8 cellular contexts compared by ENCODE assay signal in the genomic region with DNA sequence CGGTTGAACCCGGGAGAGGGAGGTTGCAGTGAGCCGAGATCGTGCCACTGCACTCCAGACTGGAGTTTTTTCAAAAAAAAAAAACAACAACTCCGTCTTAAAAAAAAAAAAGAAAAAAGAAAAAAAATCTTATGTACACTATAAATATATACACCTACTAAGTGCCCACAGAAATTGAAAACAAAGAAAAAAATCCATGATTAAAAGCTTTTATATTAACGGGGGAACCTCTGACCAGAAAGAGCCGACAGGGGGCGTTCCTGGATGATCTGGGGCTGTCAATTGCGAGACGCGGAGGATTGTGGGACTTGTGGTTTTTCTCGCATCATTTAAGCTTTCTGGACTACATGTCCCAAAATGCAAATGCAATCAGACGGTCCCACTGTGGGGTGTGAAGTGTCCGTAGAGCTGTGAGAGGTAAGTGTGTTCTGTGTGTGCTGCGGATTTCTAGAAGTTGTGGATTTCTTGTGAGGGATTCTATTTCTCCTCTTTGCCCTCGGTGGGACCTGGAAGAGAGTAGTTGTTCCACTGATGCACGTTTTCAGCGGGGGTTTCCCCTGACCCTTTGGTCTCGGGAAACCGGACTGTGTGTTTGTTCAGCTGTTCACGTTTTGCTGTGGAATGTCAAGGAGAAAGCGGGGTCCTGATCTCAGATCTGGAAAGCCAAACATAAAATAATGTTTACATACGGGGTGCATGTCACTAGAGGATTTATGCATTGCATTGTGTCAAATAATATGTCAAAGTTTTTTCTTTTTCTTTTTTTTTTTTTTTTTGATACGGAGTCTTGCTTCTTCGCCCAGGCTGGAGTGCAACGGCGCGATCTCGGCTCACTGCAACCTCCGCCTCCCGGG. TPM values are rescaled to one million over a fixed set of nuclear protein-coding genes. Genes with fewer than 3 reads are reported as not detected.
DNase-seq lines count a peak whose midpoint lies in the region; ATAC-seq, FAIRE-seq and TF ChIP-seq lines count a peak whose summit lies in the region.

Gene SIRT4 (plus strand): TSS at position 360 of the 854 bp plus-strand sequence. CDS start 1,241 bp downstream, outside the sequence.

- H3K9me3 ChIP-seq in Caco-2 (no peaks in the 10 kb centered on the region), endothelial cell of umbilical vein (replicated peaks; ENCODE audit: control insufficient read depth, insufficient read depth, low read length) (no peaks in the 10 kb centered on the region)

- no peaks in the 10 kb centered on the region for H3K36me3 ChIP-seq in Caco-2 (ENCODE audit: control insufficient read depth, insufficient read depth, low read length)
- H3K36me3 ChIP-seq in endothelial cell of umbilical vein (ENCODE audit: control insufficient read depth in 2 of 2, extremely low read depth in 1 of 2, insufficient read depth in 2 of 2, low read length in 2 of 2), result no peaks in the 10 kb centered on the region

- H3K36me3 Mint-ChIP-seq in Caco-2 (ENCODE audit: insufficient read depth, unreplicated experiment), result peaks cover 23% of the 10 kb centered on the region

- H3K27ac Mint-ChIP-seq in Caco-2 (ENCODE audit: unreplicated experiment), result peak within 1 kb of the TSS; percentile 93

- peak within 1 kb of the TSS; percentile 78 for H3K4me2 ChIP-seq in endothelial cell of umbilical vein (ENCODE audit: insufficient read depth, low read length)

- H3K9ac ChIP-seq in endothelial cell of umbilical vein (replicated peaks; ENCODE audit: extremely low read depth, insufficient read depth, low read length), result peak within 1 kb of the TSS; percentile 76

- dilution Hi-C loops in endothelial cell of umbilical vein (cut with MboI; ENCODE audit: extremely low pct_ligation_motif_present, low sequenced_read_pairs), result no loop called here

- BruUV-seq in Caco-2 (replicated peaks; lab: Mats Ljungman, UMichigan), result TSS peak; percentile 89
- BruUV-seq in endothelial cell of umbilical vein (replicated peaks; lab: Mats Ljungman, UMichigan), result no TSS peak

- no peaks in the 10 kb centered on the region for H3K4me1 Mint-ChIP-seq in Caco-2 (ENCODE audit: low read depth, unreplicated experiment)

- ATAC-seq in GM21367 (IDR thresholded peaks at IDR 0.05; ENCODE audit: unreplicated experiment), result peak; percentile 93

- CTCF ChIA-PET in Caco-2 (lab: Charles Lee), result interaction anchor here (0.7 to 1.9 kb wide), 22 partner anchors 8 to 585 kb away, joined by 3 to 27 read pairs (median 6); partner anchors contain the start of genes DYNLL1, PXN, RNU4-1 and RNU4-2
- CTCF ChIA-PET in endothelial cell of umbilical vein (lab: Charles Lee), result interaction anchor here (0.7 to 2.8 kb wide), 26 partner anchors 8 to 161 kb away, joined by 3 to 72 read pairs (median 5); partner anchors contain the start of genes PLA2G1B, PXN, RNU4-1 and RNU4-2

- H3K4me3 ChIP-seq in Caco-2 (ENCODE audit: low read depth, low read length) (peak within 1 kb of the TSS; percentile 70), endothelial cell of umbilical vein (replicated peaks in 1 of 3; ENCODE audit: insufficient read depth in 1 of 3, low read depth in 1 of 3, low read length in 3 of 3) (peak within 1 kb of the TSS; percentile 16 to 62 (median 27))

- H3K27me3 Mint-ChIP-seq in Caco-2 (ENCODE audit: insufficient read depth, unreplicated experiment), result no peaks in the 10 kb centered on the region

- H3K27me3 ChIP-seq in Caco-2 (replicated peaks; ENCODE audit: control insufficient read depth, insufficient read depth, low read length) (no peaks in the 10 kb centered on the region), endothelial cell of umbilical vein (ENCODE audit: control insufficient read depth in 2 of 2, insufficient read depth in 2 of 2, low read length in 2 of 2) (no peaks in the 10 kb centered on the region)

- H3K9me3 Mint-ChIP-seq in Caco-2 (ENCODE audit: unreplicated experiment), result no peaks in the 10 kb centered on the region

- peak; percentile 33 for TF ChIP-seq POLR2A in endothelial cell of umbilical vein (IDR thresholded peaks at IDR 0.05; ENCODE audit: low read depth, low read length)

- H3K4me3 Mint-ChIP-seq in Caco-2 (ENCODE audit: unreplicated experiment), result peak within 1 kb of the TSS; percentile 91

- intact Hi-C loops in Caco-2 (cut with micrococcal nuclease; ENCODE audit: unreplicated experiment) (loop anchor here (1.0 kb wide), 3 partner anchors 9 to 19 kb away; partner anchors contain the start of gene RNU4-1), endothelial cell of umbilical vein (cut with micrococcal nuclease) (loop anchor here (1.0 kb wide), 3 partner anchors 9 to 23 kb away; partner anchors contain the start of gene RNU4-1)

- H3K27ac ChIP-seq in endothelial cell of umbilical vein (ENCODE audit: insufficient read depth, low read depth, low read length), result peak within 1 kb of the TSS; percentile 77

- no peaks in the 10 kb centered on the region for H3K79me2 ChIP-seq in endothelial cell of umbilical vein (ENCODE audit: control insufficient read depth, insufficient read depth, low read length)

- FAIRE-seq in HTR-8/SVneo (lab: Jason Lieb, UNC), result peak; percentile 90
- peak; percentile 99 for FAIRE-seq in endothelial cell of umbilical vein (lab: Jason Lieb, UNC)

- H4K20me1 ChIP-seq in endothelial cell of umbilical vein (replicated peaks; ENCODE audit: control insufficient read depth, extremely low read depth, insufficient read depth, low read length), result no peaks in the 10 kb centered on the region

- TF ChIP-seq CTCF in Caco-2 (IDR thresholded peaks at IDR 0.05; ENCODE audit: insufficient read depth in 1 of 2, low read depth in 1 of 2, low read length in 1 of 2, severe bottlenecking in 1 of 2, unreplicated experiment in 1 of 2), result peak; percentile 84 to 86
- peak; percentile 66 to 89 for TF ChIP-seq CTCF in endothelial cell of umbilical vein (IDR thresholded peaks at IDR 0.05; ENCODE audit: extremely low read depth in 1 of 2, insufficient read depth in 1 of 2, low read depth in 1 of 2, low read length in 2 of 2)

- no peaks in the 10 kb centered on the region for H3K9me1 ChIP-seq in endothelial cell of umbilical vein (replicated peaks; ENCODE audit: control insufficient read depth, extremely low read depth, insufficient read depth, low read length)

- DNase-seq in Caco-2, result peak; percentile 89
- DNase-seq in HTR-8/SVneo (ENCODE audit: insufficient read length, low spot score), result peak; percentile 96
- peak; percentile 94 for DNase-seq in NOMO-1 treated with DMSO at 0.1 percent for 48 hours (lab: John Stamatoyannopoulos, UW; ENCODE audit: unreplicated experiment)
- peak; percentile 71 for DNase-seq in activated CD8-positive, alpha-beta memory T cell treated with anti-CD3 and anti-CD28 coated beads, Interleukin-2, amount 50 U/mL, for 1 hour (ENCODE audit: extremely low read depth)
- peak; percentile 98 for DNase-seq in endothelial cell of umbilical vein (ENCODE audit: low read depth, low spot score)
- DNase-seq in middle frontal gyrus (ENCODE audit: extremely low spot score, low spot score), result peak; percentile 89
- peak; percentile 76 to 79 for DNase-seq in stimulated activated CD8-positive, alpha-beta memory T cell treated with anti-CD3 and anti-CD28 coated beads, Interleukin-2, amount 100 ng/mL, for 48 hours (ENCODE audit: low read depth in 2 of 2)

- H2AFZ ChIP-seq in endothelial cell of umbilical vein (ENCODE audit: low read depth, low read length), result peak within 1 kb of the TSS; percentile 79

- H3K4me1 ChIP-seq in Caco-2 (peaks cover 5% of the 10 kb centered on the region; the same call in 1 of the 2 replicates), endothelial cell of umbilical vein (ENCODE audit: control insufficient read depth, extremely low read depth, insufficient read depth, low read length) (no peaks in the 10 kb centered on the region)

- POLR2A ChIA-PET in Caco-2 (lab: Charles Lee) (interaction anchor here (0.6 to 2.1 kb wide), 6 partner anchors 10 to 185 kb away, joined by 3 to 68 read pairs (median 9); partner anchors contain the start of genes RNU4-1, RNU4-2 and RPLP0), endothelial cell of umbilical vein (lab: Charles Lee) (interaction anchor here (0.7 to 3.1 kb wide), 6 partner anchors 10 to 101 kb away, joined by 5 to 91 read pairs (median 6); partner anchors contain the start of genes RNU4-1, RNU4-2 and RPLP0)

TF ChIP-seq in endothelial cell of umbilical vein, 7 proteins besides CTCF, POLR2A, EP300 and RAD21:
- TF ChIP-seq POLR2AphosphoS5 (IDR thresholded peaks at IDR 0.05; ENCODE audit: insufficient read depth, low read depth, low read length), result peak; percentile 63
- TF ChIP-seq JUN (IDR thresholded peaks at IDR 0.05; ENCODE audit: borderline replicate concordance, insufficient read depth, insufficient read length, low read depth), result no peak

RNA-seq across cellular contexts. Expression of gene SIRT4, which starts in this region (rescaled TPM):
- total RNA-seq in Caco-2 (2022), result 2.1 and 3.6 TPM in 2 replicates
- 1.2 and 1.4 TPM in 2 replicates for total RNA-seq in endothelial cell of umbilical vein
- polyA plus RNA-seq in endothelial cell of umbilical vein, result 0.76 and 0.79 TPM in 2 replicates
- 0.86 and 0.96 TPM in 2 replicates for polyA plus RNA-seq in endothelial cell of umbilical vein (2011; cell fraction: cytosol; rRNA removed)
- 0.76 and 0.83 TPM in 2 replicates for polyA plus RNA-seq in endothelial cell of umbilical vein (2011; cell fraction: nucleus; rRNA removed)
- polyA plus RNA-seq in endothelial cell of umbilical vein (2012), result 0.90 and 1.1 TPM in 2 replicates
- polyA minus RNA-seq in endothelial cell of umbilical vein, result 1.6 and 1.9 TPM in 2 replicates
- 1.5 TPM for polyA minus RNA-seq in endothelial cell of umbilical vein (2011; cell fraction: cytosol; rRNA and poly(A)+ RNA removed)
- polyA minus RNA-seq in endothelial cell of umbilical vein (2011; cell fraction: nucleus; rRNA and poly(A)+ RNA removed), result 0.34 and 0.87 TPM in 2 replicates

Comparison
In these comparisons a context has a peak if more than half of its experiments do, and no peak if none do; other contexts are left out.
1. Peak in every context shown above with its lines: DNase-seq, ATAC-seq, H3K4me3 ChIP-seq and H3K27ac ChIP-seq.